16 cellular contexts compared by ENCODE assay signal in the genomic region with DNA sequence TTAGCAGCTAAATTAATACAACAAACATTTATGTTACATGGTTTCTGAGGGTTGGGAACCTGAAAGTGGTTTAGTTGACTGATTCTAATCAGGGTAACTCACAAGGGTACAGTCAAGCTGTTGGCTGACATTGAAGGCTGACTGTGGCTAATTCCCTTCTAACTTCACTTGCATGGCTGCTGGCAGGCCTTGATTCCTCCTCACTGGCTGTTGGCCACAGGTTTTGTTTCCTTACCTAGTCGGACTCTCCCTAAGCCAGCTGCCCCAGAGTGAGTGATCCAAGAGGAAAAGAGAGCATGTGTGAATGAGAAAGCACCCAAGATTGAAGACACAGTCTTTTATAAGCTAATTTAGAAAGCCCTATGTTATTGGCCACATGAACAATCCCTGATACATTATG.
DNase-seq lines count a peak whose midpoint lies in the region; ATAC-seq, FAIRE-seq and TF ChIP-seq lines count a peak whose summit lies in the region.
"Had no signal": no experiment of that assay in that cellular context is flagged by ENCODE, and none has a peak within 500 bp of the region (broad histone marks: within the 10 kb centered on the region; RNA-seq: fewer than 3 reads in every experiment).

No MANE protein-coding gene starts in this region.

- H3K79me1 ChIP-seq in H1 (ENCODE audit: low read depth, low read length): no peaks in the 10 kb centered on the region

- TF ChIP-seq RAD21 in H1 (IDR thresholded peaks at IDR 0.05 in 1 of 2, conservative IDR thresholded peaks at IDR 0.05 in 1 of 2; ENCODE audit: low read depth in 2 of 2, low read length in 2 of 2): no peak

- H3K27me3 Mint-ChIP-seq in GM23338 (ENCODE audit: insufficient read depth, low read depth, poor library complexity): peaks cover 2% of the 10 kb centered on the region
- H3K27me3 Mint-ChIP-seq in naive thymus-derived CD8-positive, alpha-beta T cell: no peaks in the 10 kb centered on the region
- H3K27me3 Mint-ChIP-seq: B cell; CD8-positive, alpha-beta memory T cell had no signal

- H3K36me3 ChIP-seq in GM23338 (ENCODE audit: insufficient read depth) (no peaks in the 10 kb centered on the region), H1 (ENCODE audit: control insufficient read depth in 2 of 4, insufficient read depth in 4 of 4, low read length in 3 of 4) (no peaks in the 10 kb centered on the region), breast epithelium (no peaks in the 10 kb centered on the region)
- H3K36me3 ChIP-seq: BLaER1 treated with 17β-estradiol and CSF1 and Interleukin-3, amounts not matched to agents 10 nM and 100 nM had no signal

- DNase-seq in GM23338 (ENCODE audit: low spot score): peak; percentile 17
- DNase-seq in NCI-H446 treated with DMSO at 0.1 percent for 48 hours (lab: John Stamatoyannopoulos, UW): peak; percentile 86
- DNase-seq in H1 (ENCODE audit: low read depth in 1 of 2, low spot score in 2 of 2): no peak
- DNase-seq in naive thymus-derived CD8-positive, alpha-beta T cell: no peak
- DNase-seq in OCI-M1 (lab: John Stamatoyannopoulos, UW): no peak
- DNase-seq in breast epithelium (ENCODE audit: low spot score in 2 of 2): no peak
- DNase-seq: CD8-positive, alpha-beta memory T cell; COR-L47; GOT3; HCEC 1CT had no signal

- TF ChIP-seq EP300 in H1 (IDR thresholded peaks at IDR 0.05; ENCODE audit: borderline replicate concordance in 1 of 2, low read depth in 2 of 2, low read length in 2 of 2): no peak

- H3K27me3 ChIP-seq in GM23338 (ENCODE audit: insufficient read depth) (no peaks in the 10 kb centered on the region), H1 (replicated peaks in 1 of 4; ENCODE audit: control insufficient read depth in 3 of 4, extremely low read depth in 1 of 4, insufficient read depth in 3 of 4, low read length in 3 of 4) (no peaks in the 10 kb centered on the region), breast epithelium (no peaks in the 10 kb centered on the region)
- H3K27me3 ChIP-seq: BLaER1 treated with 17β-estradiol and CSF1 and Interleukin-3, amounts not matched to agents 10 nM and 100 nM had no signal

- intact Hi-C loops in breast epithelium (cut with DNase I; ENCODE audit: low total_unique reads): no loop called here

- H3K23ac ChIP-seq in H1 (ENCODE audit: insufficient read length): no peak overlapping the region

- POLR2A ChIA-PET in H1 (lab: Charles Lee; ENCODE audit: partially characterized antibody): no interaction called here
- POLR2A ChIA-PET in naive thymus-derived CD8-positive, alpha-beta T cell (lab: Charles Lee): no interaction called here

- no peak for TF ChIP-seq CTCF in GM23338 (conservative IDR thresholded peaks at IDR 0.05; ENCODE audit: low read depth in 2 of 2)
- TF ChIP-seq CTCF in H1 (IDR thresholded peaks at IDR 0.05; ENCODE audit: control extremely low read depth in 1 of 3, insufficient read depth in 1 of 3, low read depth in 1 of 3, low read length in 3 of 3): no peak
- TF ChIP-seq CTCF in breast epithelium (IDR thresholded peaks at IDR 0.05): no peak

- H3K4me3 Mint-ChIP-seq in GM23338: no peak overlapping the region
- H3K4me3 Mint-ChIP-seq in naive thymus-derived CD8-positive, alpha-beta T cell: no peak overlapping the region
- H3K4me3 Mint-ChIP-seq: B cell; CD8-positive, alpha-beta memory T cell had no signal

- no peaks in the 10 kb centered on the region; the same call in 2 of the 3 replicates for H3K36me3 Mint-ChIP-seq in GM23338 (ENCODE audit: low read depth)
- no peaks in the 10 kb centered on the region for H3K36me3 Mint-ChIP-seq in naive thymus-derived CD8-positive, alpha-beta T cell
- H3K36me3 Mint-ChIP-seq: CD8-positive, alpha-beta memory T cell had no signal

- H3K9me3 ChIP-seq in H1 (ENCODE audit: insufficient read depth in 2 of 2, low read depth in 1 of 2, low read length in 1 of 2) (no peaks in the 10 kb centered on the region; a peak in 1 of 4 replicates), breast epithelium (no peaks in the 10 kb centered on the region)
- H3K9me3 ChIP-seq: BLaER1 treated with 17β-estradiol and CSF1 and Interleukin-3, amounts not matched to agents 10 nM and 100 nM had no signal

- H3K27ac Mint-ChIP-seq in GM23338: peak overlapping the region; percentile 76; the same call in 1 of the 2 replicates
- no peak overlapping the region for H3K27ac Mint-ChIP-seq in naive thymus-derived CD8-positive, alpha-beta T cell
- H3K27ac Mint-ChIP-seq: B cell; CD8-positive, alpha-beta memory T cell had no signal

- 0 out of 2 replicates have a peak overlapping the region, but pooled peaks have one; percentile 62 for H2BK20ac ChIP-seq in H1 (ENCODE audit: low read length)

- peak overlapping the region; percentile 46 for H4K5ac ChIP-seq in H1 (ENCODE audit: insufficient read length, low read depth, low read length)

- no peaks in the 10 kb centered on the region for H3F3A ChIP-seq in GM23338 (replicated peaks; ENCODE audit: low read depth)

- TF ChIP-seq POLR2A in H1 (IDR thresholded peaks at IDR 0.05; ENCODE audit: control extremely low read depth in 1 of 2, low read depth in 2 of 2, low read length in 2 of 2) (no peak), breast epithelium (IDR thresholded peaks at IDR 0.05) (no peak)

- 0 out of 2 replicates have a peak overlapping the region, but pooled peaks have one; percentile 7 for H2BK5ac ChIP-seq in H1 (ENCODE audit: low read depth, low read length)

- no peak for FAIRE-seq in H1 (lab: Jason Lieb, UNC)
- FAIRE-seq: G401.6, GM12892, GM18507 had no signal

- H4K20me1 ChIP-seq in GM23338 (replicated peaks; ENCODE audit: insufficient read depth): no peaks in the 10 kb centered on the region
- H4K20me1 ChIP-seq in H1 (replicated peaks in 1 of 2; ENCODE audit: control insufficient read depth in 1 of 2, insufficient read depth in 2 of 2, low read length in 2 of 2): no peaks in the 10 kb centered on the region
- H4K20me1 ChIP-seq: BLaER1 treated with 17β-estradiol and CSF1 and Interleukin-3, amounts not matched to agents 10 nM and 100 nM had no signal

- H3K4me1 Mint-ChIP-seq in GM23338: peaks cover 27% of the 10 kb centered on the region
- H3K4me1 Mint-ChIP-seq in naive thymus-derived CD8-positive, alpha-beta T cell: no peaks in the 10 kb centered on the region
- H3K4me1 Mint-ChIP-seq: B cell; CD8-positive, alpha-beta memory T cell had no signal

- H2AFZ ChIP-seq in GM23338: peak overlapping the region; percentile 49; the same call in 1 of the 2 replicates
- H2AFZ ChIP-seq in H1 (ENCODE audit: low read length): 0 out of 2 replicates have a peak overlapping the region, but pooled peaks have one; percentile 7

- H3K4me3 ChIP-seq in GM23338 (no peak overlapping the region), H1 (ENCODE audit: extremely low read depth in 1 of 4, insufficient read depth in 2 of 4, low read depth in 3 of 4, low read length in 4 of 4) (no peak overlapping the region), breast epithelium (no peak overlapping the region)
- H3K4me3 ChIP-seq: BLaER1 treated with 17β-estradiol and CSF1 and Interleukin-3, amounts not matched to agents 10 nM and 100 nM had no signal

- H3K23me2 ChIP-seq in H1 (ENCODE audit: low read depth, low read length): no peaks in the 10 kb centered on the region; the same call in 1 of the 2 replicates

- H3K4ac ChIP-seq in H1 (replicated peaks; ENCODE audit: insufficient read length, low read depth, low read length): no peak overlapping the region

- H3K9ac ChIP-seq in H1 (replicated peaks in 1 of 4; ENCODE audit: extremely low read depth in 1 of 4, low read depth in 3 of 4, low read length in 3 of 4): no peak overlapping the region
- H3K9ac ChIP-seq: BLaER1 treated with 17β-estradiol and CSF1 and Interleukin-3, amounts not matched to agents 10 nM and 100 nM had no signal

- no peak overlapping the region for H2AK5ac ChIP-seq in H1 (ENCODE audit: low read depth, low read length)

- H3K14ac ChIP-seq in H1 (ENCODE audit: insufficient read length): no peak overlapping the region

- H3K4me1 ChIP-seq in GM23338 (ENCODE audit: insufficient read depth) (peaks cover 24% of the 10 kb centered on the region), H1 (replicated peaks in 1 of 4; ENCODE audit: control insufficient read depth in 3 of 4, insufficient read depth in 4 of 4, low read length in 3 of 4) (peaks cover 0 to 10% (median 5%) of the 10 kb centered on the region in 4 experiments; a peak in 5 of 7 replicates), breast epithelium (no peaks in the 10 kb centered on the region)
- H3K4me1 ChIP-seq: BLaER1 treated with 17β-estradiol and CSF1 and Interleukin-3, amounts not matched to agents 10 nM and 100 nM had no signal

- H3K4me2 ChIP-seq in GM23338: no peak overlapping the region
- H3K4me2 ChIP-seq in H1 (ENCODE audit: insufficient read depth in 1 of 2, low read depth in 2 of 2, low read length in 2 of 2): no peak overlapping the region
- H3K4me2 ChIP-seq: BLaER1 treated with 17β-estradiol and CSF1 and Interleukin-3, amounts not matched to agents 10 nM and 100 nM had no signal

- H4K8ac ChIP-seq in H1 (ENCODE audit: extremely low read depth, insufficient read depth, low read length): no peak overlapping the region; the same call in 1 of the 2 replicates

- no peaks in the 10 kb centered on the region for H3K9me3 Mint-ChIP-seq in GM23338
- H3K9me3 Mint-ChIP-seq in naive thymus-derived CD8-positive, alpha-beta T cell: peaks cover 0 to 21% (median 3%) of the 10 kb centered on the region in 9 donors

- WGBS in H1 (ENCODE audit: extremely low coverage in 1 of 2, insufficient coverage in 1 of 2, insufficient read length in 1 of 2, insufficient replicate concordance in 2 of 2, low coverage in 1 of 2, low lambda C conversion rate in 2 of 2, missing lambda C conversion rate in 1 of 2), 2 experiments: 82% methylated on average over 1 of the region's 1 CpG; no CpG with 5 or more reads in 1 of the 2 experiments

- no peaks in the 10 kb centered on the region; the same call in 1 of the 2 replicates for H3K9me2 ChIP-seq in GM23338 (ENCODE audit: insufficient read depth)

- H2BK12ac ChIP-seq in H1 (ENCODE audit: low read depth, low read length): 0 out of 2 replicates have a peak overlapping the region, but pooled peaks have one; percentile 62

- H4K91ac ChIP-seq in H1 (replicated peaks; ENCODE audit: insufficient read length, low read length): peak overlapping the region; percentile 47

- no peaks in the 10 kb centered on the region for H3K79me2 ChIP-seq in GM23338 (replicated peaks; ENCODE audit: insufficient read depth)
- no peaks in the 10 kb centered on the region for H3K79me2 ChIP-seq in H1 (ENCODE audit: control insufficient read depth in 1 of 2, insufficient read depth in 2 of 2, low read length in 2 of 2)

- peak overlapping the region; percentile 95 for H2BK120ac ChIP-seq in H1 (replicated peaks; ENCODE audit: low read depth, low read length)

- H2BK15ac ChIP-seq in H1 (ENCODE audit: low read length): no peak overlapping the region

- no peak overlapping the region for H3K27ac ChIP-seq in GM23338 (ENCODE audit: low read depth)
- no peak overlapping the region for H3K27ac ChIP-seq in H1 (ENCODE audit: low read depth, low read length)
- H3K27ac ChIP-seq in breast epithelium: no peak overlapping the region
- H3K27ac ChIP-seq: BLaER1 treated with 17β-estradiol and CSF1 and Interleukin-3, amounts not matched to agents 10 nM and 100 nM; HL-60 had no signal

- peak; percentile 56; the same call in 2 of the 3 replicates for ATAC-seq in GM23338
- no peak for ATAC-seq in naive thymus-derived CD8-positive, alpha-beta T cell

- H3K56ac ChIP-seq in H1 (replicated peaks; ENCODE audit: insufficient read length, low read depth, low read length): no peak overlapping the region

- no peak overlapping the region for H3K18ac ChIP-seq in H1 (ENCODE audit: extremely low read depth, low read length)

- CTCF ChIA-PET in H1 (lab: Charles Lee; ENCODE audit: partially characterized antibody): interaction anchor here (1.4 kb wide), 1 partner anchor 19 kb away, joined by 4 read pairs; no protein-coding TSS in a partner anchor

Comparison
In these comparisons a context has a peak if more than half of its experiments do, and no peak if none do; other contexts are left out.
1. DNase-seq: peak in GM23338 (single experiment) and NCI-H446 treated with DMSO at 0.1 percent for 48 hours (single experiment); none in H1 (0 of 2), naive thymus-derived CD8-positive, alpha-beta T cell (0 of 10), OCI-M1 (single experiment) and breast epithelium (0 of 2).